Comparison of ENCODE assay signal across 11 cellular contexts in genomic region chr20:56418385-56418861, GRCh38. TPM values are rescaled to one million over a fixed set of nuclear protein-coding genes. Genes with fewer than 3 reads are reported as not detected.
A peak's percentile ranks its signal among the peaks of the same experiment; 100 is the strongest.
DNase-seq lines count a peak whose midpoint lies in the region; ATAC-seq and TF ChIP-seq lines count a peak whose summit lies in the region.
"Had no signal": no experiment of that assay in that cellular context is flagged by ENCODE, and none has a peak within 500 bp of the region (broad histone marks: within the 10 kb centered on the region; RNA-seq: fewer than 3 reads in every experiment).

No MANE protein-coding gene starts in this region.

- DNase-seq in HFFc6 = no peak
- no peak for DNase-seq in effector memory CD4-positive, alpha-beta T cell
- DNase-seq in prostate gland (ENCODE audit: low spot score) = no peak
- DNase-seq in neural progenitor cell (ENCODE audit: low spot score) = no peak
- DNase-seq in T-helper 9 cell = no peak
- DNase-seq: NCI-H187 treated with DMSO at 0.1 percent for 48 hours had no signal

- H3F3A ChIP-seq in neural progenitor cell (ENCODE audit: low read depth) = no peaks in the 10 kb centered on the region

- no peak overlapping the region for H3K4me2 ChIP-seq in neural progenitor cell

- peaks cover 70% of the 10 kb centered on the region for H3K4me1 ChIP-seq in effector memory CD4-positive, alpha-beta T cell (ENCODE audit: control insufficient read depth, insufficient read depth, low read length, poor library complexity, severe bottlenecking)
- H3K4me1 ChIP-seq in prostate gland (replicated peaks) (no peaks in the 10 kb centered on the region), neural progenitor cell (no peaks in the 10 kb centered on the region)

- WGBS in prostate gland = 49% methylated on average over 11 of the region's 11 CpGs

- no peaks in the 10 kb centered on the region for H3K36me3 ChIP-seq in effector memory CD4-positive, alpha-beta T cell (ENCODE audit: control insufficient read depth, insufficient read depth, low read length)
- no peaks in the 10 kb centered on the region for H3K36me3 ChIP-seq in prostate gland
- H3K36me3 ChIP-seq in neural progenitor cell = no peaks in the 10 kb centered on the region

- H3K27ac ChIP-seq in effector memory CD4-positive, alpha-beta T cell (ENCODE audit: insufficient read depth, low read length, poor library complexity, severe bottlenecking) = peak overlapping the region; percentile 69
- H3K27ac ChIP-seq in prostate gland (peak overlapping the region; percentile 4 to 25), neural progenitor cell (no peak overlapping the region)
- H3K27ac ChIP-seq: RWPE1 had no signal

- H3K27ac Mint-ChIP-seq in HFFc6 (peak overlapping the region; percentile 96), neural progenitor cell (no peak overlapping the region)
- H3K27ac Mint-ChIP-seq in T-helper 1 cell treated with Interleukin-12 subunit alpha and Interleukin-12 subunit beta and Interleukin-4 antibody, amounts not matched to agents 30 μg/mL and 1 μg/mL, for 36 hours = peak overlapping the region; percentile 92

- no peaks in the 10 kb centered on the region for H3K79me2 ChIP-seq in neural progenitor cell (ENCODE audit: low read depth)

- intact Hi-C loops in prostate gland (cut with DNase I) = no loop called here

- H3K4me1 Mint-ChIP-seq in HFFc6 (ENCODE audit: low read depth) (peaks cover 81% of the 10 kb centered on the region), neural progenitor cell (peaks cover 22% of the 10 kb centered on the region)
- peaks cover 62% of the 10 kb centered on the region for H3K4me1 Mint-ChIP-seq in T-helper 1 cell treated with Interleukin-12 subunit alpha and Interleukin-12 subunit beta and Interleukin-4 antibody, amounts not matched to agents 30 μg/mL and 1 μg/mL, for 36 hours (ENCODE audit: low read depth)

- no peaks in the 10 kb centered on the region for H3K9me3 ChIP-seq in effector memory CD4-positive, alpha-beta T cell (ENCODE audit: control insufficient read depth, low read length)
- H3K9me3 ChIP-seq in prostate gland (no peaks in the 10 kb centered on the region), neural progenitor cell (ENCODE audit: low read depth) (no peaks in the 10 kb centered on the region)

- TF ChIP-seq POLR2A in prostate gland (IDR thresholded peaks at IDR 0.05) = no peak

- H3K27me3 Mint-ChIP-seq in HFFc6 (ENCODE audit: insufficient read depth) (no peaks in the 10 kb centered on the region), neural progenitor cell (ENCODE audit: insufficient read depth, low read depth) (no peaks in the 10 kb centered on the region)
- H3K27me3 Mint-ChIP-seq in T-helper 1 cell treated with Interleukin-12 subunit alpha and Interleukin-12 subunit beta and Interleukin-4 antibody, amounts not matched to agents 30 μg/mL and 1 μg/mL, for 36 hours (ENCODE audit: low read depth) = no peaks in the 10 kb centered on the region

- H2AFZ ChIP-seq in neural progenitor cell (replicated peaks) = no peak overlapping the region

- ATAC-seq in GM21825 (IDR thresholded peaks at IDR 0.05; ENCODE audit: unreplicated experiment) = no peak
- ATAC-seq in GM21447 (IDR thresholded peaks at IDR 0.05; ENCODE audit: unreplicated experiment) = no peak

- H3K36me3 Mint-ChIP-seq in HFFc6 (ENCODE audit: low read depth) = peaks cover 21% of the 10 kb centered on the region
- peaks cover 37% of the 10 kb centered on the region for H3K36me3 Mint-ChIP-seq in T-helper 1 cell treated with Interleukin-12 subunit alpha and Interleukin-12 subunit beta and Interleukin-4 antibody, amounts not matched to agents 30 μg/mL and 1 μg/mL, for 36 hours (ENCODE audit: low read depth)
- no peaks in the 10 kb centered on the region for H3K36me3 Mint-ChIP-seq in neural progenitor cell

- H3K4me3 ChIP-seq in effector memory CD4-positive, alpha-beta T cell (ENCODE audit: insufficient read depth, low read depth, low read length, poor library complexity, severe bottlenecking) = peak overlapping the region; percentile 9
- H3K4me3 ChIP-seq in prostate gland = no peak overlapping the region
- H3K4me3 ChIP-seq in neural progenitor cell = no peak overlapping the region

- H3K9ac ChIP-seq in neural progenitor cell = no peak overlapping the region

- no peaks in the 10 kb centered on the region for H3K27me3 ChIP-seq in effector memory CD4-positive, alpha-beta T cell (replicated peaks; ENCODE audit: control insufficient read depth, insufficient read depth, low read length, poor library complexity, severe bottlenecking)
- H3K27me3 ChIP-seq in prostate gland (replicated peaks; ENCODE audit: insufficient read depth) (no peaks in the 10 kb centered on the region), neural progenitor cell (peaks cover 19% of the 10 kb centered on the region)

- H3K4me3 Mint-ChIP-seq in HFFc6 = peak overlapping the region; percentile 66; the same call in 1 of the 2 replicates
- H3K4me3 Mint-ChIP-seq in T-helper 1 cell treated with Interleukin-12 subunit alpha and Interleukin-12 subunit beta and Interleukin-4 antibody, amounts not matched to agents 30 μg/mL and 1 μg/mL, for 36 hours = peak overlapping the region; percentile 11
- no peak overlapping the region for H3K4me3 Mint-ChIP-seq in neural progenitor cell

- no peaks in the 10 kb centered on the region for H4K20me1 ChIP-seq in neural progenitor cell (ENCODE audit: low read depth)

- no peak for TF ChIP-seq CTCF in HFFc6 (IDR thresholded peaks at IDR 0.05)
- no peak for TF ChIP-seq CTCF in prostate gland (IDR thresholded peaks at IDR 0.05)
- no peak for TF ChIP-seq CTCF in neural progenitor cell (IDR thresholded peaks at IDR 0.05)

- H3K9me3 Mint-ChIP-seq in HFFc6 (no peaks in the 10 kb centered on the region), neural progenitor cell (no peaks in the 10 kb centered on the region)
- H3K9me3 Mint-ChIP-seq in T-helper 1 cell treated with Interleukin-12 subunit alpha and Interleukin-12 subunit beta and Interleukin-4 antibody, amounts not matched to agents 30 μg/mL and 1 μg/mL, for 36 hours = peaks cover 4% of the 10 kb centered on the region

RNA-seq across cellular contexts. Expression of gene CASS4, which starts 6.4 kb away (rescaled TPM):
- total RNA-seq in HFFc6 (2021; fragmentation: NEBNext Ultra II Directional; extraction: Animal tissue kit (Norgen Biotek cat#: 25700)) = under 1 TPM; 0.38 to 0.70 (median 0.56) TPM
- total RNA-seq in prostate gland (1 to 10 TPM in 1 of 2 donors, under 1 TPM in 1; 0.59 to 1.2 TPM), neural progenitor cell (ENCODE audit: low replicate concordance) (0.09 TPM in 1 of 2 replicates, not detected in the other)
- total RNA-seq: osteocyte had no signal

RNA-seq across cellular contexts. Expression of gene CSTF1, which starts 26.0 kb away (rescaled TPM):
- total RNA-seq in HFFc6 (2021; fragmentation: NEBNext Ultra II Directional; extraction: Animal tissue kit (Norgen Biotek cat#: 25700)) = 10 to 100 TPM; 32.1 to 40.5 (median 34.6) TPM
- total RNA-seq in prostate gland = 10 to 100 TPM; 35.1 to 40.2 TPM
- 72.7 and 87.2 TPM in 2 replicates for total RNA-seq in neural progenitor cell (ENCODE audit: low replicate concordance)

RNA-seq across cellular contexts. Expression of gene AURKA, which starts 26.4 kb away (rescaled TPM):
- 10 to 100 TPM; 37.2 to 82.0 (median 77.1) TPM for total RNA-seq in HFFc6 (2021; fragmentation: NEBNext Ultra II Directional; extraction: Animal tissue kit (Norgen Biotek cat#: 25700))
- total RNA-seq in prostate gland = 1 to 10 TPM; 2.6 to 9.9 TPM
- 144 and 186 TPM in 2 replicates for total RNA-seq in neural progenitor cell (ENCODE audit: low replicate concordance)

RNA-seq across cellular contexts. Expression of gene RTF2, which starts 50.0 kb away (rescaled TPM):
- 100 to 1,000 TPM; 148 to 158 (median 153) TPM for total RNA-seq in HFFc6 (2021; fragmentation: NEBNext Ultra II Directional; extraction: Animal tissue kit (Norgen Biotek cat#: 25700))
- total RNA-seq in prostate gland (10 to 100 TPM; 71.3 to 81.7 TPM), neural progenitor cell (ENCODE audit: low replicate concordance) (42.4 and 44.2 TPM in 2 replicates)

RNA-seq across cellular contexts. Expression of gene FAM210B, which starts 59.6 kb away (rescaled TPM):
- total RNA-seq in HFFc6 (2021; fragmentation: NEBNext Ultra II Directional; extraction: Animal tissue kit (Norgen Biotek cat#: 25700)) = 10 to 100 TPM; 34.5 to 58.6 (median 41.0) TPM
- total RNA-seq in prostate gland (100 to 1,000 TPM in 1 of 2 donors, 10 to 100 TPM in 1; 66.5 to 159 TPM), neural progenitor cell (ENCODE audit: low replicate concordance) (19.3 and 26.7 TPM in 2 replicates)
